ENCODE assay signal across 20 cellular contexts in the genomic region with DNA sequence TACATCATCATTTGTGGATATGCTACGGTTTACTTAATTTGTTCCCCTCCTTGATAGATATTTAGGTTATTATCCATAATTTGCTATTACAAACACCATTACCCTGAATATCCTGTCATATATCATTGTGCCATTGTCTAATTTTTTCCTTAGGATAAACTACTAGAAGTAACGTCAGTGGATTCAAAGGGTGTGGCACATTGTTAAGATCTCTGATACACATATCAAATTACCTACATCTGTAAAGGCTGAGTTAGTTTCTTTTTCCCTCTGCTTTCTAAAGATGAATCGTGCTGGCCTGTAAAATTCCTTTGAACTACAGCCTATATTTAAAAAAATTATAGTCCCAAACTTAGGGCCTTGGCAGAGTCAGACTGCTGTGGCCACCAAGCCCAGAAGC. TPM values are rescaled to one million over a fixed set of nuclear protein-coding genes. Genes with fewer than 3 reads are reported as not detected.
A peak's percentile ranks its signal among the peaks of the same experiment; 100 is the strongest.
DNase-seq lines count a peak whose midpoint lies in the region; ATAC-seq and TF ChIP-seq lines count a peak whose summit lies in the region.
"Had no signal": no experiment of that assay in that cellular context is flagged by ENCODE, and none has a peak within 500 bp of the region (broad histone marks: within the 10 kb centered on the region; RNA-seq: fewer than 3 reads in every experiment).

No MANE protein-coding gene starts in this region.

- no peak for ATAC-seq in GM21529 (IDR thresholded peaks at IDR 0.05; ENCODE audit: unreplicated experiment)
- ATAC-seq: GM23338 had no signal

- peak overlapping the region; percentile 18; the same call in 1 of the 2 replicates for H3K27ac ChIP-seq in 22Rv1
- H3K27ac ChIP-seq: sigmoid colon had no signal

- in situ Hi-C loops in G401 (cut with HindIII; ENCODE audit: low sequenced_read_pairs): no loop called here

- DNase-seq in ELR (ENCODE audit: low read depth) (peak; percentile 30), RPMI7951 (ENCODE audit: low read depth) (peak; percentile 24), fibroblast of mammary gland (ENCODE audit: low read depth) (peak; percentile 46), G401 (ENCODE audit: low spot score) (no peak), NCI-H146 (lab: John Stamatoyannopoulos, UW) (no peak)
- no peak for DNase-seq in activated CD4-positive, alpha-beta T cell treated with anti-CD3 and anti-CD28 coated beads for 48 hours
- DNase-seq: amniotic stem cell; Calu3; cerebellar nuclear complex; head of caudate nucleus; islet precursor cell; NCI-H1436 treated with DMSO at 0.1 percent for 48 hours; NCI-H524; sigmoid colon; stimulated activated CD4-positive, alpha-beta T cell treated with anti-CD3 and anti-CD28 coated beads, Interleukin-2, amount 100 ng/mL, for 48 hours; T-helper 1 cell had no signal

- TF ChIP-seq CTCF in 22Rv1 (IDR thresholded peaks at IDR 0.05) (no peak), fibroblast of mammary gland (conservative IDR thresholded peaks at IDR 0.05; ENCODE audit: control insufficient read depth, insufficient read depth, low read depth, low read length) (no peak)

- no peak overlapping the region for H3K4me3 ChIP-seq in fibroblast of mammary gland (ENCODE audit: control insufficient read depth, low read depth, low read length)
- H3K4me3 ChIP-seq: GM23338, sigmoid colon, thoracic aorta had no signal

RNA-seq across cellular contexts. Expression of gene STRN3, which starts 53.9 kb away (rescaled TPM):
- 26.3 and 28.0 TPM in 2 replicates for total RNA-seq in RPMI7951 (2014; rRNA removed; shearing (Covaris generic))
- total RNA-seq in G401 (2014; rRNA removed; shearing (Covaris generic)): 53.1 and 70.6 TPM in 2 replicates

RNA-seq across cellular contexts. Expression of gene AP4S1, which starts 54.6 kb away (rescaled TPM):
- 3.4 and 8.8 TPM in 2 replicates for total RNA-seq in RPMI7951 (2014; rRNA removed; shearing (Covaris generic))
- 5.2 and 12.6 TPM in 2 replicates for total RNA-seq in G401 (2014; rRNA removed; shearing (Covaris generic))

Comparison
In these comparisons a context has a peak if more than half of its experiments do, and no peak if none do; other contexts are left out.
1. DNase-seq: peak in ELR (single experiment), RPMI7951 (single experiment) and fibroblast of mammary gland (single experiment); none in G401 (single experiment), activated CD4-positive, alpha-beta T cell treated with anti-CD3 and anti-CD28 coated beads for 48 hours (single experiment) and NCI-H146 (single experiment).